Comparison of ENCODE assay signal across 8 cellular contexts in the genomic region with DNA sequence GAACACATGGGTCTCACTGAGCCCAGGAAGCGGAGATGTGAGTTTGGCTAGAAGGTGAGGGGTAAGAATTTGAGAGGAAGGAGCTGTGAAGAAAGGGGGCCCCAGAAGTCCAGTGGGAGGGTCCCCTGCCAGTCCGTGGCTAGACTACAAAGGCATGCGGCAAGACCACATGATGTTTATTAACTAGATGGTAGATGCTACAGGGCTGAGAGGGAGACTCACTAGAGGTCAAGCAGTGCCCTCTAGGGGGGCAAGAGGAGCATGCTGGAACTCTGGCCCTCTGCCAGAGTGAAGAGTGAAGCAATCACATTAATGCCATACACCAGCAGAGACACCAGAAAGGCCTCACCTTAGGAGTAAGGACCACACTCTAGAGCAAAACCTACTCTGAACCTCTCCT. TPM values are rescaled to one million over a fixed set of nuclear protein-coding genes. Genes with fewer than 3 reads are reported as not detected.
A peak's percentile ranks its signal among the peaks of the same experiment; 100 is the strongest.
DNase-seq lines count a peak whose midpoint lies in the region; ATAC-seq, FAIRE-seq and TF ChIP-seq lines count a peak whose summit lies in the region.

No MANE protein-coding gene starts in this region.

- no peaks in the 10 kb centered on the region for H3K27me3 Mint-ChIP-seq in activated T-cell treated with anti-CD3 and anti-CD28 coated beads, Interleukin-2, amount 50 U/mL, for 24 hours

- H3K4me3 ChIP-seq in AG10803 (ENCODE audit: low read length) = no peak overlapping the region
- no peak overlapping the region for H3K4me3 ChIP-seq in small intestine (ENCODE audit: low read depth in 1 of 2, low read length in 2 of 2)

- 73 to 93% (median 89%) methylated on average over 3 of the region's 3 CpGs for WGBS in small intestine, 3 donors

- no peak overlapping the region for H3K27ac ChIP-seq in small intestine (ENCODE audit: low read depth in 1 of 2, low read length in 1 of 2)

- no peaks in the 10 kb centered on the region for H3K9me3 ChIP-seq in small intestine (ENCODE audit: control insufficient read depth, low read depth)

- peaks cover 75% of the 10 kb centered on the region for H3K4me1 Mint-ChIP-seq in activated T-cell treated with anti-CD3 and anti-CD28 coated beads, Interleukin-2, amount 50 U/mL, for 24 hours (ENCODE audit: low read depth)

- no peaks in the 10 kb centered on the region for H3K9me3 Mint-ChIP-seq in activated T-cell treated with anti-CD3 and anti-CD28 coated beads, Interleukin-2, amount 50 U/mL, for 24 hours

- ATAC-seq in HG02588 (IDR thresholded peaks at IDR 0.05; ENCODE audit: unreplicated experiment) = no peak

- intact Hi-C loops in posterior vena cava (cut with DNase I) = no loop called here

- no peak for FAIRE-seq in small intestine (lab: Jason Lieb, UNC)

- no peaks in the 10 kb centered on the region for H3K27me3 ChIP-seq in small intestine (ENCODE audit: control insufficient read depth in 2 of 2, insufficient read depth in 2 of 2, low read length in 2 of 2)

- H3K36me3 Mint-ChIP-seq in activated T-cell treated with anti-CD3 and anti-CD28 coated beads, Interleukin-2, amount 50 U/mL, for 24 hours (ENCODE audit: low read depth) = peaks cover 69% of the 10 kb centered on the region

- H3K4me3 Mint-ChIP-seq in activated T-cell treated with anti-CD3 and anti-CD28 coated beads, Interleukin-2, amount 50 U/mL, for 24 hours = no peak overlapping the region

- peak; percentile 65 for DNase-seq in AG10803 (ENCODE audit: low read depth)
- peak; percentile 9 for DNase-seq in NCI-H460 (ENCODE audit: extremely low read depth, low read depth)
- DNase-seq in activated T-cell treated with anti-CD3 and anti-CD28 coated beads, Interleukin-2, amount 50 U/mL, for 24 hours = peak; percentile 54
- DNase-seq in germinal center (ENCODE audit: low spot score) = peak; percentile 46
- DNase-seq in small intestine = peak; percentile 42
- no peak for DNase-seq in posterior vena cava (ENCODE audit: low spot score)

- peak overlapping the region; percentile 39 for H3K27ac Mint-ChIP-seq in activated T-cell treated with anti-CD3 and anti-CD28 coated beads, Interleukin-2, amount 50 U/mL, for 24 hours

- H3K36me3 ChIP-seq in small intestine (ENCODE audit: control insufficient read depth in 2 of 2, insufficient read depth in 2 of 2, low read length in 2 of 2) = peaks cover 3 to 9% of the 10 kb centered on the region in 2 donors

- TF ChIP-seq CTCF in AG10803 (conservative IDR thresholded peaks at IDR 0.05; ENCODE audit: low read length) (peak; percentile 43; the same call in 1 of the 2 replicates), GM12873 (IDR thresholded peaks at IDR 0.05; ENCODE audit: insufficient read depth, low read depth, low read length, missing control alignments) (peak; percentile 63)

- peaks cover 0 to 4% of the 10 kb centered on the region in 2 donors for H3K4me1 ChIP-seq in small intestine (ENCODE audit: control insufficient read depth in 2 of 2, insufficient read depth in 1 of 2, low read depth in 1 of 2, low read length in 1 of 2)

RNA-seq across cellular contexts. Expression of a gene that starts 12.2 kb away (rescaled TPM):
- 30.2 and 30.4 TPM in 2 replicates for total RNA-seq in NCI-H460 (2014; rRNA removed; shearing (Covaris generic))
- 32.3 and 45.8 TPM in 2 replicates for polyA plus RNA-seq in NCI-H460 (2014; cell fraction: nucleus; rRNA removed)
- 10 to 100 TPM; 14.1 to 27.3 (median 16.5) TPM for polyA plus RNA-seq in small intestine
- 10 to 100 TPM; 28.4 to 28.6 TPM for total RNA-seq in posterior vena cava

RNA-seq across cellular contexts. Expression of a gene that starts 12.6 kb away (rescaled TPM):
- total RNA-seq in NCI-H460 (2014; rRNA removed; shearing (Covaris generic)) = 10.0 and 11.3 TPM in 2 replicates
- polyA plus RNA-seq in NCI-H460 (2014; cell fraction: nucleus; rRNA removed) = 27.0 and 31.5 TPM in 2 replicates
- polyA plus RNA-seq in small intestine = 10 to 100 TPM in 1 of 3 donors, 1 to 10 TPM in 2; 2.4 to 10.9 (median 3.1) TPM
- total RNA-seq in posterior vena cava = 10 to 100 TPM; 16.6 to 22.6 TPM

RNA-seq across cellular contexts. Expression of a gene that starts 28.1 kb away (rescaled TPM):
- 0.40 TPM in 1 of 2 replicates, not detected in the other for total RNA-seq in NCI-H460 (2014; rRNA removed; shearing (Covaris generic))
- 0.27 and 1.0 TPM in 2 replicates for polyA plus RNA-seq in NCI-H460 (2014; cell fraction: nucleus; rRNA removed)
- polyA plus RNA-seq in small intestine = under 1 TPM in 1 of 3 donors, not detected in 2; 0.64 TPM
- total RNA-seq in posterior vena cava = under 1 TPM; 0.65 to 0.81 TPM
